ENCODE assay signal across 10 cellular contexts in genomic region chr4:146545102-146545501, GRCh38. TPM values are rescaled to one million over a fixed set of nuclear protein-coding genes. Genes with fewer than 3 reads are reported as not detected.
DNase-seq lines count a peak whose midpoint lies in the region; ATAC-seq and TF ChIP-seq lines count a peak whose summit lies in the region.
"Had no signal": no experiment of that assay in that cellular context is flagged by ENCODE, and none has a peak within 500 bp of the region (broad histone marks: within the 10 kb centered on the region; RNA-seq: fewer than 3 reads in every experiment).

No MANE protein-coding gene starts in this region.

- DNase-seq in BE2C (peak; percentile 24), NCI-H69 (lab: John Stamatoyannopoulos, UW) (peak; percentile 15), fibroblast of villous mesenchyme (ENCODE audit: low read depth) (peak; percentile 30), globus pallidus (ENCODE audit: low spot score) (no peak), NCI-H1105 (lab: John Stamatoyannopoulos, UW) (no peak), anterior cingulate cortex (lab: John Stamatoyannopoulos, UW) (no peak)
- DNase-seq: NCI-H526 treated with DMSO at 0.1 percent for 48 hours had no signal

- H3K4me3 ChIP-seq in BE2C (ENCODE audit: low read depth, low read length) = no peak overlapping the region
- H3K4me3 ChIP-seq in fibroblast of villous mesenchyme (ENCODE audit: low read depth, low read length) = no peak overlapping the region

- H3K36me3 ChIP-seq in BE2C = no peaks in the 10 kb centered on the region
- H3K36me3 ChIP-seq: neutrophil had no signal

- ATAC-seq in GM21367 (IDR thresholded peaks at IDR 0.05; ENCODE audit: unreplicated experiment) = peak; percentile 70
- no peak for ATAC-seq in GM19035 (IDR thresholded peaks at IDR 0.05; ENCODE audit: unreplicated experiment)

- H3K27me3 ChIP-seq in BE2C = no peaks in the 10 kb centered on the region
- H3K27me3 ChIP-seq: neutrophil had no signal

- H3K9me3 ChIP-seq in BE2C = no peaks in the 10 kb centered on the region
- H3K9me3 ChIP-seq: neutrophil had no signal

- TF ChIP-seq CTCF in BE2C (IDR thresholded peaks at IDR 0.05; ENCODE audit: low read depth, low read length) (peak; percentile 67), fibroblast of villous mesenchyme (IDR thresholded peaks at IDR 0.05; ENCODE audit: insufficient read depth, low read depth, low read length) (peak; percentile 51)

- no peaks in the 10 kb centered on the region for H3K4me1 ChIP-seq in BE2C

RNA-seq across cellular contexts. Expression of gene SLC10A7, which starts 23.4 kb away (rescaled TPM):
- 2.3 TPM for polyA plus RNA-seq in BE2C (2012; ENCODE audit: insufficient read depth, insufficient read length, low read depth)
- 11.9 and 20.3 TPM in 2 replicates for total RNA-seq in fibroblast of villous mesenchyme

Comparison
In these comparisons a context has a peak if more than half of its experiments do, and no peak if none do; other contexts are left out.
1. DNase-seq: peak in BE2C (single experiment), NCI-H69 (single experiment) and fibroblast of villous mesenchyme (single experiment); none in globus pallidus (single experiment), NCI-H1105 (single experiment) and anterior cingulate cortex (0 of 58).